ENCODE assay signal across 16 cellular contexts in genomic region chr17:68849673-68850260, GRCh38.
DNase-seq lines count a peak whose midpoint lies in the region; ATAC-seq and TF ChIP-seq lines count a peak whose summit lies in the region.
"Had no signal": no experiment of that assay in that cellular context is flagged by ENCODE, and none has a peak within 500 bp of the region (broad histone marks: within the 10 kb centered on the region; RNA-seq: fewer than 3 reads in every experiment).

No MANE protein-coding gene starts in this region.

- H3K4me3 ChIP-seq in BJ (ENCODE audit: low read depth, low read length) (no peak overlapping the region), choroid plexus epithelial cell (ENCODE audit: low read depth, low read length) (no peak overlapping the region)
- H3K4me3 ChIP-seq: suprapubic skin had no signal

- DNase-seq in BJ (ENCODE audit: low read depth) (peak; percentile 35), GM04504 (ENCODE audit: low read depth) (peak; percentile 21), NCI-H345 (lab: John Stamatoyannopoulos, UW) (peak; percentile 84), choroid plexus epithelial cell (ENCODE audit: low read depth) (peak; percentile 24), middle frontal gyrus (ENCODE audit: extremely low spot score, low spot score) (no peak)
- DNase-seq: activated CD8-positive, alpha-beta T cell treated with anti-CD3 and anti-CD28 coated beads for 36 hours; effector CD8-positive, alpha-beta T cell; GF-D8; GOT3; NCI-H446 treated with DMSO at 0.1 percent for 48 hours; stimulated activated CD4-positive, alpha-beta T cell treated with anti-CD3 and anti-CD28 coated beads, Interleukin-4, amount 100 ng/mL, for 1 hour; SW 1271 had no signal

- no peaks in the 10 kb centered on the region for H3K36me3 ChIP-seq in BJ (ENCODE audit: control insufficient read depth, insufficient read depth, low read length)
- H3K36me3 ChIP-seq: suprapubic skin had no signal

- ATAC-seq in GM21447 (IDR thresholded peaks at IDR 0.05; ENCODE audit: unreplicated experiment) (no peak), GM19455 (IDR thresholded peaks at IDR 0.05; ENCODE audit: unreplicated experiment) (no peak), HG03354 (IDR thresholded peaks at IDR 0.05; ENCODE audit: poor library complexity, severe bottlenecking, unreplicated experiment) (no peak)
- ATAC-seq: activated CD8-positive, alpha-beta T cell treated with anti-CD3 and anti-CD28 coated beads for 36 hours had no signal

- no peak for TF ChIP-seq CTCF in BJ (IDR thresholded peaks at IDR 0.05; ENCODE audit: insufficient read depth, low read depth, low read length)
- no peak for TF ChIP-seq CTCF in choroid plexus epithelial cell (conservative IDR thresholded peaks at IDR 0.05; ENCODE audit: low read depth, low read length)

- CTCF ChIA-PET in BJ (lab: Yijun Ruan, JAX): interaction anchor here (0.9 to 1.0 kb wide), 2 partner anchors 12 to 73 kb away, joined by 4 read pairs; no protein-coding TSS in a partner anchor

- POLR2A ChIA-PET in BJ (lab: Charles Lee): no interaction called here

- no peaks in the 10 kb centered on the region for H3K27me3 ChIP-seq in BJ (ENCODE audit: control insufficient read depth, insufficient read depth, low read length)
- H3K27me3 ChIP-seq: suprapubic skin had no signal
